ENCODE assay signal across 16 cellular contexts in genomic region chr1:72433591-72433990, GRCh38.
DNase-seq lines count a peak whose midpoint lies in the region; ATAC-seq, FAIRE-seq and TF ChIP-seq lines count a peak whose summit lies in the region.
"Had no signal": no experiment of that assay in that cellular context is flagged by ENCODE, and none has a peak within 500 bp of the region (broad histone marks: within the 10 kb centered on the region; RNA-seq: fewer than 3 reads in every experiment).

No MANE protein-coding gene starts in this region.

- no peak for TF ChIP-seq POLR2A in GM12878 (IDR thresholded peaks at IDR 0.05; ENCODE audit: low read depth, low read length)

- no peak for TF ChIP-seq CTCF in GM12878 (IDR thresholded peaks at IDR 0.05 in 2 of 3, conservative IDR thresholded peaks at IDR 0.05 in 1 of 3; ENCODE audit: control insufficient read depth in 2 of 3, extremely low read depth in 1 of 3, insufficient read depth in 1 of 3, low read depth in 3 of 3, low read length in 3 of 3)

- no peak overlapping the region for H3K9ac ChIP-seq in GM12878 (ENCODE audit: control insufficient read depth, insufficient read depth, low read length)
- no peak overlapping the region for H3K9ac ChIP-seq in Karpas-422 (ENCODE audit: low read length)

- TF ChIP-seq EP300 in GM12878 (IDR thresholded peaks at IDR 0.05; ENCODE audit: borderline replicate concordance in 1 of 2, control insufficient read depth in 1 of 2, low read depth in 2 of 2, low read length in 2 of 2) = peak; percentile 27 to 51; a peak in 1 of 4 replicates

- WGBS in GM12878 (ENCODE audit: insufficient coverage, insufficient replicate concordance, low lambda C conversion rate, missing lambda C conversion rate) = 0% methylated on average over 2 of the region's 2 CpGs

- no peak overlapping the region for H2AFZ ChIP-seq in GM12878 (ENCODE audit: control insufficient read depth, low read depth, low read length)
- no peak overlapping the region for H2AFZ ChIP-seq in Karpas-422 (ENCODE audit: low read length)
- H2AFZ ChIP-seq: PC-9 had no signal

- H3K27me3 ChIP-seq in GM12878 (replicated peaks in 1 of 2; ENCODE audit: control insufficient read depth in 2 of 2, insufficient read depth in 2 of 2, low read length in 1 of 2) (no peaks in the 10 kb centered on the region), Karpas-422 (ENCODE audit: low read length) (no peaks in the 10 kb centered on the region)
- H3K27me3 ChIP-seq: BE2C had no signal

- no peaks in the 10 kb centered on the region for H3K79me2 ChIP-seq in GM12878 (ENCODE audit: control insufficient read depth, insufficient read depth, low read length)
- no peaks in the 10 kb centered on the region for H3K79me2 ChIP-seq in Karpas-422 (ENCODE audit: low read length)

- H3K9me3 ChIP-seq in GM12878 (replicated peaks; ENCODE audit: control insufficient read depth, insufficient read depth, low read length) (no peaks in the 10 kb centered on the region; the same call in 2 of the 3 replicates), Karpas-422 (ENCODE audit: low read length) (peaks cover 26% of the 10 kb centered on the region)
- H3K9me3 ChIP-seq: BE2C, lower lobe of right lung had no signal

- CTCF ChIA-PET in GM12878 (lab: Yijun Ruan, JAX) = no interaction called here

- POLR2A ChIA-PET in GM12878 (lab: Charles Lee) = interaction anchor here (0.7 kb wide), 1 partner anchor 63 kb away, joined by 4 read pairs; no protein-coding TSS in a partner anchor

- ATAC-seq in GM18907 (IDR thresholded peaks at IDR 0.05; ENCODE audit: unreplicated experiment) = peak; percentile 82
- peak; percentile 62 for ATAC-seq in GM21717 (IDR thresholded peaks at IDR 0.05; ENCODE audit: unreplicated experiment)
- peak; percentile 72 for ATAC-seq in HG03097 (IDR thresholded peaks at IDR 0.05; ENCODE audit: low FRiP score, unreplicated experiment)
- ATAC-seq in GM12878 = peak; percentile 87
- ATAC-seq: lower lobe of right lung; naive thymus-derived CD8-positive, alpha-beta T cell had no signal

- BruUV-seq in GM12878 (replicated peaks; lab: Mats Ljungman, UMichigan) = no TSS peak

- H3K36me3 ChIP-seq in GM12878 (ENCODE audit: control insufficient read depth in 2 of 2, insufficient read depth in 2 of 2, low read length in 1 of 2) (no peaks in the 10 kb centered on the region), Karpas-422 (ENCODE audit: insufficient read depth, low read length) (no peaks in the 10 kb centered on the region)
- H3K36me3 ChIP-seq: BE2C, lower lobe of right lung had no signal

- RAD21 ChIA-PET in GM12878 (lab: Charles Lee; ENCODE audit: unreplicated experiment) = interaction anchor here (0.6 kb wide), 1 partner anchor 495 kb away, joined by 6 read pairs; no protein-coding TSS in a partner anchor

- SMC1A ChIA-PET in GM12878 (lab: Charles Lee; ENCODE audit: uncharacterized antibody, unreplicated experiment) = no interaction called here

- intact Hi-C loops in GM12878 (cut with micrococcal nuclease; ENCODE audit: unreplicated experiment) = no loop called here

- DNase-seq in GM12878 (ENCODE audit: low read depth, low spot score) (peak; percentile 15), DMS 273 treated with DMSO at 0.1 percent for 48 hours (lab: John Stamatoyannopoulos, UW) (no peak), NCI-H1417 treated with DMSO at 0.1 percent for 48 hours (lab: John Stamatoyannopoulos, UW) (no peak), Karpas-422 (no peak)
- no peak for DNase-seq in activated effector memory CD4-positive, alpha-beta T cell treated with Interleukin-2 at 50 U/mL for 16 hours
- DNase-seq: BE2C; DMS79 treated with DMSO at 0.1 percent for 48 hours; lower lobe of right lung; naive thymus-derived CD8-positive, alpha-beta T cell; NCI-H187 treated with DMSO at 0.1 percent for 48 hours; PC-9; stimulated activated CD4-positive, alpha-beta T cell treated with anti-CD3 and anti-CD28 coated beads, Interleukin-12 subunit alpha, Interleukin-12 subunit beta, amount 100 ng/mL, for 4 hours had no signal

- in situ Hi-C loops in GM12878 (cut with MboI) = no loop called here

- no peaks in the 10 kb centered on the region for H3K9me2 ChIP-seq in Karpas-422 (replicated peaks; ENCODE audit: insufficient read depth, low read length)

- H3K4me1 ChIP-seq in GM12878 (ENCODE audit: control insufficient read depth, insufficient read depth, low read length) = no peaks in the 10 kb centered on the region
- H3K4me1 ChIP-seq in Karpas-422 (ENCODE audit: low read length) = no peaks in the 10 kb centered on the region
- H3K4me1 ChIP-seq: BE2C, lower lobe of right lung had no signal

- no peak for FAIRE-seq in GM12878 (lab: Jason Lieb, UNC)
- FAIRE-seq: endometrium had no signal

- no peaks in the 10 kb centered on the region for H4K20me1 ChIP-seq in GM12878 (ENCODE audit: control insufficient read depth, insufficient read depth)
- no peaks in the 10 kb centered on the region for H4K20me1 ChIP-seq in Karpas-422 (ENCODE audit: insufficient read depth, low read depth, low read length)

- no peak overlapping the region for H3K4me3 ChIP-seq in GM12878
- H3K4me3 ChIP-seq in Karpas-422 (ENCODE audit: low read length) = no peak overlapping the region
- H3K4me3 ChIP-seq: lower lobe of right lung, PC-9 had no signal

- TF ChIP-seq RAD21 in GM12878 (IDR thresholded peaks at IDR 0.05; ENCODE audit: insufficient read depth, low read depth, low read length) = no peak

- H3K4me2 ChIP-seq in GM12878 (ENCODE audit: control insufficient read depth, insufficient read depth) (no peak overlapping the region), Karpas-422 (ENCODE audit: low read depth, low read length, poor library complexity, severe bottlenecking) (no peak overlapping the region)
- H3K4me2 ChIP-seq: PC-9 had no signal

- H3K27ac ChIP-seq in GM12878 (ENCODE audit: control insufficient read depth, insufficient read depth) (no peak overlapping the region), Karpas-422 (ENCODE audit: low read length) (no peak overlapping the region)
- H3K27ac ChIP-seq: lower lobe of right lung, PC-9 had no signal

TF ChIP-seq in GM12878, 131 proteins besides CTCF, POLR2A, EP300 and RAD21 (continues in another document):
- TF ChIP-seq DPF2 (IDR thresholded peaks at IDR 0.05) (peak; percentile 70; the same call in 1 of the 2 replicates), NR2F1 (conservative IDR thresholded peaks at IDR 0.05) (peak; percentile 78), ZBED1 (IDR thresholded peaks at IDR 0.05; ENCODE audit: borderline replicate concordance) (0 out of 2 replicates have a peak, but pooled peaks have one; percentile 69), CUX1 (IDR thresholded peaks at IDR 0.05; ENCODE audit: insufficient replicate concordance, low read depth, low read length) (peak; percentile 69), ZNF274 (IDR thresholded peaks at IDR 0.05; ENCODE audit: insufficient read depth, insufficient read length) (no peak), SMAD1 (IDR thresholded peaks at IDR 0.05; ENCODE audit: low read depth, partially characterized antibody) (peak; percentile 52), PKNOX1 (IDR thresholded peaks at IDR 0.05) (no peak), CREM (IDR thresholded peaks at IDR 0.05; ENCODE audit: low read depth) (peak; percentile 55), KDM1A (IDR thresholded peaks at IDR 0.05; ENCODE audit: borderline replicate concordance) (no peak), IRF4 (IDR thresholded peaks at IDR 0.05; ENCODE audit: low read depth, low read length) (0 out of 2 replicates have a peak, but pooled peaks have one; percentile 68), PAX5 (IDR thresholded peaks at IDR 0.05; ENCODE audit: borderline replicate concordance, low read depth, low read length) (peak; percentile 60; the same call in 1 of the 2 replicates)
